Comparison of ENCODE assay signal across 18 cellular contexts in the genomic region with DNA sequence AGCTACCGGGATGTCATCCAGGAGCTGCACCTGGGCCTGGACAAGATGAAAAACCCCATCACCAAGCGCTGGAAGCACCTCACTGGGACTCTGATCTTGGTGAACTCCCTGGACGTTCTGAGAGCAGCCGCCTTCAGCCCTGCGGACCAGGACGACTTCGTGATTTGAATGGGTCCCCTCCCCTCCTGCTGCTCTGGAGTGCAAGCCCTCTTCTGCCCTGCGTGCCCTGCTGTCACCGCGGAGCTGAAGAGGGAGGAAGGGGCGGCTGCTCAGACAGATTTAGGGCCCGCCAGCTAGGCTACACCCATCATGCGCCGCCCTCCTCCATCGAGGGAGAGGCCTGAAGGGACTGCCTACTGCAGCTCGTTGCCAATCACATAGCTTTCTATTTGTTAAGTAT.
"Had no signal": no experiment of that assay in that cellular context is flagged by ENCODE, and none has a peak within 500 bp of the region (broad histone marks: within the 10 kb centered on the region; RNA-seq: fewer than 3 reads in every experiment).

No MANE protein-coding gene starts in this region.

- H3K36me3 ChIP-seq: thoracic aorta had no signal

- H3K36me3 Mint-ChIP-seq: activated naive CD8-positive, alpha-beta T cell; T-cell had no signal

- H3K4me3 ChIP-seq: heart right ventricle, lower lobe of right lung, thoracic aorta, upper lobe of left lung had no signal

- DNase-seq: activated CD4-positive, alpha-beta T cell treated with anti-CD3 and anti-CD28 coated beads for 1 hour; activated CD4-positive, alpha-beta T cell treated with anti-CD3 and anti-CD28 coated beads, Interleukin-2, amount 50 U/mL, for 1 hour; activated naive CD4-positive, alpha-beta T cell; activated T-cell treated with anti-CD3 and anti-CD28 coated beads, Interleukin-2, amount 50 U/mL, for 1 hour; effector memory CD8-positive, alpha-beta T cell; heart right ventricle; lower lobe of right lung; mesendoderm; naive B cell; stimulated activated CD4-positive, alpha-beta T cell treated with anti-CD3 and anti-CD28 coated beads, Interleukin-4, amount 100 ng/mL, for 1 hour; stimulated activated naive CD4-positive, alpha-beta T cell; T-cell; WERI-Rb-1 had no signal

- H3K4me3 Mint-ChIP-seq: activated naive CD8-positive, alpha-beta T cell; effector memory CD8-positive, alpha-beta T cell; naive B cell; neural crest cell; T-cell; T-helper 2 cell treated with Interferon-gamma antibody and Interleukin-4, amounts not matched to agents 5 μg/mL and 100 μg/mL, for 36 hours had no signal

- H3K27ac ChIP-seq: lower lobe of right lung, thoracic aorta, upper lobe of left lung, WERI-Rb-1 had no signal

- H3K27ac Mint-ChIP-seq: activated naive CD8-positive, alpha-beta T cell; effector memory CD8-positive, alpha-beta T cell; T-cell; T-helper 2 cell treated with Interferon-gamma antibody and Interleukin-4, amounts not matched to agents 5 μg/mL and 100 μg/mL, for 36 hours had no signal

- ATAC-seq: effector memory CD8-positive, alpha-beta T cell; heart right ventricle; lower lobe of right lung; T-cell had no signal

- H3K9me3 Mint-ChIP-seq: effector memory CD8-positive, alpha-beta T cell; neural crest cell; T-cell; T-helper 2 cell treated with Interferon-gamma antibody and Interleukin-4, amounts not matched to agents 5 μg/mL and 100 μg/mL, for 36 hours had no signal

- H3K4me1 Mint-ChIP-seq: T-cell had no signal

- H3K27me3 ChIP-seq: heart right ventricle, upper lobe of left lung had no signal

- H3K9me3 ChIP-seq: heart right ventricle, lower lobe of right lung, thoracic aorta, upper lobe of left lung had no signal
